ENCODE assay signal across 13 cellular contexts in genomic region chr18:64119916-64120315, GRCh38. TPM values are rescaled to one million over a fixed set of nuclear protein-coding genes. Genes with fewer than 3 reads are reported as not detected.
DNase-seq lines count a peak whose midpoint lies in the region; ATAC-seq lines count a peak whose summit lies in the region.
"Had no signal": no experiment of that assay in that cellular context is flagged by ENCODE, and none has a peak within 500 bp of the region (broad histone marks: within the 10 kb centered on the region; RNA-seq: fewer than 3 reads in every experiment).

No MANE protein-coding gene starts in this region.

- no peak overlapping the region for H3K27ac Mint-ChIP-seq in activated naive CD8-positive, alpha-beta T cell treated with anti-CD3 and anti-CD28 coated beads for 36 hours
- no peak overlapping the region for H3K27ac Mint-ChIP-seq in activated T-cell treated with anti-CD3 and anti-CD28 coated beads, Interleukin-2, amount 50 U/mL, for 72 hours

- H3K27me3 Mint-ChIP-seq in activated naive CD8-positive, alpha-beta T cell treated with anti-CD3 and anti-CD28 coated beads for 36 hours: no peaks in the 10 kb centered on the region
- H3K27me3 Mint-ChIP-seq in activated T-cell treated with anti-CD3 and anti-CD28 coated beads, Interleukin-2, amount 50 U/mL, for 72 hours (ENCODE audit: low read depth): no peaks in the 10 kb centered on the region

- DNase-seq in NCI-H82 (lab: John Stamatoyannopoulos, UW) (peak; percentile 23), NCI-H82 treated with DMSO at 0.1 percent for 48 hours (lab: John Stamatoyannopoulos, UW; ENCODE audit: unreplicated experiment) (no peak), NCI-H146 treated with DMSO at 0.1 percent for 48 hours (lab: John Stamatoyannopoulos, UW; ENCODE audit: unreplicated experiment) (peak; percentile 57), dermis blood vessel endothelial cell (peak; percentile 7), smooth muscle cell of the brain vasculature (ENCODE audit: low read depth, low spot score) (peak; percentile 6), cortex of kidney (lab: John Stamatoyannopoulos, UW) (no peak)
- DNase-seq in activated naive CD8-positive, alpha-beta T cell treated with anti-CD3 and anti-CD28 coated beads for 36 hours: no peak
- no peak for DNase-seq in activated T-cell treated with anti-CD3 and anti-CD28 coated beads, Interleukin-2, amount 50 U/mL, for 72 hours
- DNase-seq: activated T-cell treated with anti-CD3 and anti-CD28 coated beads, Interleukin-2, amount 50 U/mL, for 1 hour; NCI-H187; psoas muscle had no signal

- ATAC-seq in activated T-cell treated with anti-CD3 and anti-CD28 coated beads, Interleukin-2, amount 50 U/mL, for 72 hours (replicated peaks in 1 of 2): no peak
- ATAC-seq: psoas muscle had no signal

- H3K36me3 Mint-ChIP-seq in activated naive CD8-positive, alpha-beta T cell treated with anti-CD3 and anti-CD28 coated beads for 36 hours: no peaks in the 10 kb centered on the region
- H3K36me3 Mint-ChIP-seq in activated T-cell treated with anti-CD3 and anti-CD28 coated beads, Interleukin-2, amount 50 U/mL, for 72 hours (ENCODE audit: insufficient read depth in 2 of 2): no peaks in the 10 kb centered on the region

- no peaks in the 10 kb centered on the region for H3K9me3 Mint-ChIP-seq in activated naive CD8-positive, alpha-beta T cell treated with anti-CD3 and anti-CD28 coated beads for 36 hours
- no peaks in the 10 kb centered on the region for H3K9me3 Mint-ChIP-seq in activated T-cell treated with anti-CD3 and anti-CD28 coated beads, Interleukin-2, amount 50 U/mL, for 72 hours

- H3K4me1 Mint-ChIP-seq in activated naive CD8-positive, alpha-beta T cell treated with anti-CD3 and anti-CD28 coated beads for 36 hours: no peaks in the 10 kb centered on the region
- no peaks in the 10 kb centered on the region for H3K4me1 Mint-ChIP-seq in activated T-cell treated with anti-CD3 and anti-CD28 coated beads, Interleukin-2, amount 50 U/mL, for 72 hours (ENCODE audit: low read depth)

- no peak overlapping the region for H3K4me3 Mint-ChIP-seq in activated naive CD8-positive, alpha-beta T cell treated with anti-CD3 and anti-CD28 coated beads for 36 hours
- no peak overlapping the region for H3K4me3 Mint-ChIP-seq in activated T-cell treated with anti-CD3 and anti-CD28 coated beads, Interleukin-2, amount 50 U/mL, for 72 hours

RNA-seq across cellular contexts. Expression of gene LINC00305, which starts 29.0 kb away (rescaled TPM):
- 0.14 TPM in 1 of 2 replicates, not detected in the other for total RNA-seq in dermis blood vessel endothelial cell
- total RNA-seq in activated naive CD8-positive, alpha-beta T cell treated with anti-CD3 and anti-CD28 coated beads for 36 hours: not detected
- total RNA-seq in activated T-cell treated with anti-CD3 and anti-CD28 coated beads, Interleukin-2, amount 50 U/mL, for 72 hours: not detected
- total RNA-seq: ascending aorta, psoas muscle, thoracic aorta had no signal

Comparison
In these comparisons a context has a peak if more than half of its experiments do, and no peak if none do; other contexts are left out.
1. DNase-seq: peak in NCI-H82 (single experiment), NCI-H146 treated with DMSO at 0.1 percent for 48 hours (single experiment), dermis blood vessel endothelial cell (single experiment) and smooth muscle cell of the brain vasculature (single experiment); none in NCI-H82 treated with DMSO at 0.1 percent for 48 hours (single experiment), activated naive CD8-positive, alpha-beta T cell treated with anti-CD3 and anti-CD28 coated beads for 36 hours (single experiment), activated T-cell treated with anti-CD3 and anti-CD28 coated beads, Interleukin-2, amount 50 U/mL, for 72 hours (0 of 2) and cortex of kidney (single experiment).